ENCODE assay signal across 10 cellular contexts in genomic region chr19:38059897-38060296, GRCh38.
DNase-seq lines count a peak whose midpoint lies in the region; ATAC-seq and TF ChIP-seq lines count a peak whose summit lies in the region.
"Had no signal": no experiment of that assay in that cellular context is flagged by ENCODE, and none has a peak within 500 bp of the region (broad histone marks: within the 10 kb centered on the region; RNA-seq: fewer than 3 reads in every experiment).

No MANE protein-coding gene starts in this region.

- no peaks in the 10 kb centered on the region for H3K27me3 ChIP-seq in BLaER1
- no peaks in the 10 kb centered on the region for H3K27me3 ChIP-seq in HL-60 (ENCODE audit: insufficient read depth, poor library complexity, severe bottlenecking)
- no peaks in the 10 kb centered on the region for H3K27me3 ChIP-seq in lower lobe of right lung (ENCODE audit: low read depth)
- H3K27me3 ChIP-seq in PC-9 (ENCODE audit: insufficient read depth, low read depth), result no peaks in the 10 kb centered on the region

- TF ChIP-seq CTCF in HL-60 (IDR thresholded peaks at IDR 0.05; ENCODE audit: insufficient read depth, low read length), result no peak
- no peak for TF ChIP-seq CTCF in lower lobe of right lung (IDR thresholded peaks at IDR 0.05)
- no peak for TF ChIP-seq CTCF in PC-9 (conservative IDR thresholded peaks at IDR 0.05)

- H3K4me1 Mint-ChIP-seq in activated T-cell treated with anti-CD3 and anti-CD28 coated beads, Interleukin-2, amount 50 U/mL, for 24 hours (ENCODE audit: low read depth), result peaks cover 23% of the 10 kb centered on the region

- BruUV-seq in PC-9 (replicated peaks; lab: Mats Ljungman, UMichigan), result no TSS peak

- H3K9ac ChIP-seq in BLaER1, result 0 out of 2 replicates have a peak overlapping the region, but pooled peaks have one; percentile 3

- H3K27me3 Mint-ChIP-seq in activated T-cell treated with anti-CD3 and anti-CD28 coated beads, Interleukin-2, amount 50 U/mL, for 24 hours, result no peaks in the 10 kb centered on the region

- no peaks in the 10 kb centered on the region for H3K9me2 ChIP-seq in PC-9 (ENCODE audit: insufficient read depth)

- intact Hi-C loops in lower lobe of right lung (cut with DNase I), result no loop called here
- intact Hi-C loops in head of caudate nucleus (cut with DNase I), result no loop called here
- intact Hi-C loops in PC-9 (cut with micrococcal nuclease; ENCODE audit: unreplicated experiment), result no loop called here

- DNase-seq in HL-60 (ENCODE audit: low read depth in 1 of 2, low spot score in 1 of 2) (peak in 1 of 2 experiments; percentile 49), lower lobe of right lung (no peak), head of caudate nucleus (no peak), NCI-H2196 treated with DMSO at 0.1 percent for 48 hours (lab: John Stamatoyannopoulos, UW; ENCODE audit: unreplicated experiment) (no peak), PC-9 (no peak)
- peak; percentile 48 for DNase-seq in activated T-cell treated with anti-CD3 and anti-CD28 coated beads, Interleukin-2, amount 50 U/mL, for 24 hours
- DNase-seq: NCI-H1436 had no signal

- H4K20me1 ChIP-seq in BLaER1 (no peaks in the 10 kb centered on the region), PC-9 (ENCODE audit: insufficient read depth) (no peaks in the 10 kb centered on the region)

- peak overlapping the region; percentile 68 for H3K27ac Mint-ChIP-seq in activated T-cell treated with anti-CD3 and anti-CD28 coated beads, Interleukin-2, amount 50 U/mL, for 24 hours

- POLR2A ChIA-PET in PC-9 (lab: Charles Lee; ENCODE audit: unreplicated experiment), result no interaction called here

- no peaks in the 10 kb centered on the region; the same call in none of the 2 replicates for H3K36me3 ChIP-seq in BLaER1
- no peaks in the 10 kb centered on the region for H3K36me3 ChIP-seq in lower lobe of right lung
- no peaks in the 10 kb centered on the region for H3K36me3 ChIP-seq in PC-9 (ENCODE audit: low read depth)
- H3K36me3 ChIP-seq: HAP-1 had no signal

- H3K9me3 ChIP-seq in BLaER1 (no peaks in the 10 kb centered on the region), lower lobe of right lung (no peaks in the 10 kb centered on the region), PC-9 (ENCODE audit: insufficient read depth, low read depth) (no peaks in the 10 kb centered on the region)
- H3K9me3 ChIP-seq: HAP-1 had no signal

- H3K79me2 ChIP-seq in PC-9 (ENCODE audit: low read depth), result peaks cover 15% of the 10 kb centered on the region; the same call in 1 of the 2 replicates

- H3K4me2 ChIP-seq in BLaER1 (peak overlapping the region; percentile 74), PC-9 (no peak overlapping the region)

- peaks cover 28% of the 10 kb centered on the region for H3F3A ChIP-seq in PC-9 (ENCODE audit: insufficient read depth, low read depth)

- H3K27ac ChIP-seq in BLaER1 (peak overlapping the region; percentile 40; the same call in 1 of the 2 replicates), HL-60 (replicated peaks) (peak overlapping the region; percentile 50), lower lobe of right lung (peak overlapping the region; percentile 42), PC-9 (no peak overlapping the region)

- H3K4me3 ChIP-seq in BLaER1 (no peak overlapping the region), HL-60 (replicated peaks; ENCODE audit: insufficient read depth, low read length) (no peak overlapping the region), lower lobe of right lung (no peak overlapping the region), PC-9 (no peak overlapping the region)
- H3K4me3 ChIP-seq: HAP-1 had no signal

- no peaks in the 10 kb centered on the region for H3K9me3 Mint-ChIP-seq in activated T-cell treated with anti-CD3 and anti-CD28 coated beads, Interleukin-2, amount 50 U/mL, for 24 hours

- no peak overlapping the region for H2AFZ ChIP-seq in PC-9

- H3K4me3 Mint-ChIP-seq in activated T-cell treated with anti-CD3 and anti-CD28 coated beads, Interleukin-2, amount 50 U/mL, for 24 hours, result no peak overlapping the region

- peaks cover 68% of the 10 kb centered on the region for H3K4me1 ChIP-seq in BLaER1
- H3K4me1 ChIP-seq in lower lobe of right lung, result peaks cover 27% of the 10 kb centered on the region
- peaks cover 33% of the 10 kb centered on the region for H3K4me1 ChIP-seq in PC-9 (replicated peaks; ENCODE audit: insufficient read depth)
- H3K4me1 ChIP-seq: HAP-1 had no signal

- no peaks in the 10 kb centered on the region for H3K36me3 Mint-ChIP-seq in activated T-cell treated with anti-CD3 and anti-CD28 coated beads, Interleukin-2, amount 50 U/mL, for 24 hours (ENCODE audit: low read depth)

- CTCF ChIA-PET in PC-9 (lab: Charles Lee), result no interaction called here

- no peak for ATAC-seq in lower lobe of right lung
- ATAC-seq in HG02588 (IDR thresholded peaks at IDR 0.05; ENCODE audit: unreplicated experiment), result no peak
